In the genomic region with DNA sequence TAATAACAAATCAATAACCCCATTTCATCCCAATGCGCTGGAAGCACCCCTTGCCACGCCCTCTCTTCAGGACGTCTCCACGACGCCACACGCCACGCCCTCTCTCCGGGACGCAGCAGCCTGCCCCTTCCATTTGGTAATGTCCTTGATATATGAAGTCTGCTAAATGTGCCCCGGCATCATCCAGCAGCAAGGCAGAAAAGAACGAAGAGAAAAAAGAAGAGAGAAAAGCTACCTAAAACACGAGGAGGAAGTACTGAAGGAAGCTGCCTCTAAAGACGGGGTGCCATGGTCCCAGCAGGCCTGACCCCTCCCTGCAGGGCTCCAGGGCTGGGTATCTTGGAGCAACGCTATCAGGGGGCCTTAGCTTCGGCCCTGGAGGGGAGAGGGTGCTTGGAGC, we compare ENCODE assay signal across 2 cellular contexts.
TF ChIP-seq lines count a peak whose summit lies in the region.

No MANE protein-coding gene starts in this region.

TF ChIP-seq in SK-N-SH, 30 proteins besides CTCF, POLR2A, EP300 and RAD21 (continued from another document):
- no peak for TF ChIP-seq YY1 (IDR thresholded peaks at IDR 0.05; ENCODE audit: low read depth)

TF ChIP-seq in SK-N-SH treated with all-trans-retinoic acid at 6 μM for 48 hours, 23 proteins besides CTCF, POLR2A, EP300 and RAD21 (continued from another document):
- TF ChIP-seq, protein P1, sequence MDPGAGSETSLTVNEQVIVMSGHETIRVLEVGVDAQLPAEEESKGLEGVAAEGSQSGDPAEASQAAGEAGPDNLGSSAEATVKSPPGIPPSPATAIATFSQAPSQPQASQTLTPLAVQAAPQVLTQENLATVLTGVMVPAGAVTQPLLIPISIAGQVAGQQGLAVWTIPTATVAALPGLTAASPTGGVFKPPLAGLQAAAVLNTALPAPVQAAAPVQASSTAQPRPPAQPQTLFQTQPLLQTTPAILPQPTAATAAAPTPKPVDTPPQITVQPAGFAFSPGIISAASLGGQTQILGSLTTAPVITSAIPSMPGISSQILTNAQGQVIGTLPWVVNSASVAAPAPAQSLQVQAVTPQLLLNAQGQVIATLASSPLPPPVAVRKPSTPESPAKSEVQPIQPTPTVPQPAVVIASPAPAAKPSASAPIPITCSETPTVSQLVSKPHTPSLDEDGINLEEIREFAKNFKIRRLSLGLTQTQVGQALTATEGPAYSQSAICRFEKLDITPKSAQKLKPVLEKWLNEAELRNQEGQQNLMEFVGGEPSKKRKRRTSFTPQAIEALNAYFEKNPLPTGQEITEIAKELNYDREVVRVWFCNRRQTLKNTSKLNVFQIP (CRISPR knock-in tag; IDR thresholded peaks at IDR 0.05; ENCODE audit: borderline replicate concordance, low read depth), result no peak
- TF ChIP-seq ZNF565 (CRISPR knock-in tag; conservative IDR thresholded peaks at IDR 0.05; ENCODE audit: low read depth) (no peak), TCF4 (CRISPR knock-in tag; IDR thresholded peaks at IDR 0.05; ENCODE audit: borderline replicate concordance) (no peak), TOX (CRISPR knock-in tag; IDR thresholded peaks at IDR 0.05; ENCODE audit: borderline replicate concordance) (no peak), ZNF70 (CRISPR knock-in tag; IDR thresholded peaks at IDR 0.05) (no peak), ISL1 (CRISPR knock-in tag; IDR thresholded peaks at IDR 0.05) (no peak), BACH2 (CRISPR knock-in tag; IDR thresholded peaks at IDR 0.05; ENCODE audit: borderline replicate concordance) (no peak), ZNF8 (CRISPR knock-in tag; IDR thresholded peaks at IDR 0.05) (no peak), ESRRG (CRISPR knock-in tag; IDR thresholded peaks at IDR 0.05) (no peak), RARB (CRISPR knock-in tag; IDR thresholded peaks at IDR 0.05) (no peak), ZFP30 (CRISPR knock-in tag; IDR thresholded peaks at IDR 0.05) (no peak), ZC3H10 (CRISPR knock-in tag; IDR thresholded peaks at IDR 0.05) (no peak), OSR1 (CRISPR knock-in tag; IDR thresholded peaks at IDR 0.05) (no peak)
- TF ChIP-seq, protein P2, sequence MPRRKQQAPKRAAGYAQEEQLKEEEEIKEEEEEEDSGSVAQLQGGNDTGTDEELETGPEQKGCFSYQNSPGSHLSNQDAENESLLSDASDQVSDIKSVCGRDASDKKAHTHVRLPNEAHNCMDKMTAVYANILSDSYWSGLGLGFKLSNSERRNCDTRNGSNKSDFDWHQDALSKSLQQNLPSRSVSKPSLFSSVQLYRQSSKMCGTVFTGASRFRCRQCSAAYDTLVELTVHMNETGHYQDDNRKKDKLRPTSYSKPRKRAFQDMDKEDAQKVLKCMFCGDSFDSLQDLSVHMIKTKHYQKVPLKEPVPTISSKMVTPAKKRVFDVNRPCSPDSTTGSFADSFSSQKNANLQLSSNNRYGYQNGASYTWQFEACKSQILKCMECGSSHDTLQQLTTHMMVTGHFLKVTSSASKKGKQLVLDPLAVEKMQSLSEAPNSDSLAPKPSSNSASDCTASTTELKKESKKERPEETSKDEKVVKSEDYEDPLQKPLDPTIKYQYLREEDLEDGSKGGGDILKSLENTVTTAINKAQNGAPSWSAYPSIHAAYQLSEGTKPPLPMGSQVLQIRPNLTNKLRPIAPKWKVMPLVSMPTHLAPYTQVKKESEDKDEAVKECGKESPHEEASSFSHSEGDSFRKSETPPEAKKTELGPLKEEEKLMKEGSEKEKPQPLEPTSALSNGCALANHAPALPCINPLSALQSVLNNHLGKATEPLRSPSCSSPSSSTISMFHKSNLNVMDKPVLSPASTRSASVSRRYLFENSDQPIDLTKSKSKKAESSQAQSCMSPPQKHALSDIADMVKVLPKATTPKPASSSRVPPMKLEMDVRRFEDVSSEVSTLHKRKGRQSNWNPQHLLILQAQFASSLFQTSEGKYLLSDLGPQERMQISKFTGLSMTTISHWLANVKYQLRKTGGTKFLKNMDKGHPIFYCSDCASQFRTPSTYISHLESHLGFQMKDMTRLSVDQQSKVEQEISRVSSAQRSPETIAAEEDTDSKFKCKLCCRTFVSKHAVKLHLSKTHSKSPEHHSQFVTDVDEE (CRISPR knock-in tag; IDR thresholded peaks at IDR 0.05), result no peak
- TF ChIP-seq, protein P3, sequence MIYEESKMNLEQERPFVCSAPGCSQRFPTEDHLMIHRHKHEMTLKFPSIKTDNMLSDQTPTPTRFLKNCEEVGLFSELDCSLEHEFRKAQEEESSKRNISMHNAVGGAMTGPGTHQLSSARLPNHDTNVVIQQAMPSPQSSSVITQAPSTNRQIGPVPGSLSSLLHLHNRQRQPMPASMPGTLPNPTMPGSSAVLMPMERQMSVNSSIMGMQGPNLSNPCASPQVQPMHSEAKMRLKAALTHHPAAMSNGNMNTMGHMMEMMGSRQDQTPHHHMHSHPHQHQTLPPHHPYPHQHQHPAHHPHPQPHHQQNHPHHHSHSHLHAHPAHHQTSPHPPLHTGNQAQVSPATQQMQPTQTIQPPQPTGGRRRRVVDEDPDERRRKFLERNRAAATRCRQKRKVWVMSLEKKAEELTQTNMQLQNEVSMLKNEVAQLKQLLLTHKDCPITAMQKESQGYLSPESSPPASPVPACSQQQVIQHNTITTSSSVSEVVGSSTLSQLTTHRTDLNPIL (CRISPR knock-in tag; IDR thresholded peaks at IDR 0.05; ENCODE audit: low read depth), result no peak
- TF ChIP-seq, protein P4, sequence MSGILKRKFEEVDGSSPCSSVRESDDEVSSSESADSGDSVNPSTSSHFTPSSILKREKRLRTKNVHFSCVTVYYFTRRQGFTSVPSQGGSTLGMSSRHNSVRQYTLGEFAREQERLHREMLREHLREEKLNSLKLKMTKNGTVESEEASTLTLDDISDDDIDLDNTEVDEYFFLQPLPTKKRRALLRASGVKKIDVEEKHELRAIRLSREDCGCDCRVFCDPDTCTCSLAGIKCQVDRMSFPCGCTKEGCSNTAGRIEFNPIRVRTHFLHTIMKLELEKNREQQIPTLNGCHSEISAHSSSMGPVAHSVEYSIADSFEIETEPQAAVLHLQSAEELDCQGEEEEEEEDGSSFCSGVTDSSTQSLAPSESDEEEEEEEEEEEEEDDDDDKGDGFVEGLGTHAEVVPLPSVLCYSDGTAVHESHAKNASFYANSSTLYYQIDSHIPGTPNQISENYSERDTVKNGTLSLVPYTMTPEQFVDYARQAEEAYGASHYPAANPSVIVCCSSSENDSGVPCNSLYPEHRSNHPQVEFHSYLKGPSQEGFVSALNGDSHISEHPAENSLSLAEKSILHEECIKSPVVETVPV (CRISPR knock-in tag; IDR thresholded peaks at IDR 0.05), result no peak
